14 cellular contexts compared by ENCODE assay signal in the genomic region with DNA sequence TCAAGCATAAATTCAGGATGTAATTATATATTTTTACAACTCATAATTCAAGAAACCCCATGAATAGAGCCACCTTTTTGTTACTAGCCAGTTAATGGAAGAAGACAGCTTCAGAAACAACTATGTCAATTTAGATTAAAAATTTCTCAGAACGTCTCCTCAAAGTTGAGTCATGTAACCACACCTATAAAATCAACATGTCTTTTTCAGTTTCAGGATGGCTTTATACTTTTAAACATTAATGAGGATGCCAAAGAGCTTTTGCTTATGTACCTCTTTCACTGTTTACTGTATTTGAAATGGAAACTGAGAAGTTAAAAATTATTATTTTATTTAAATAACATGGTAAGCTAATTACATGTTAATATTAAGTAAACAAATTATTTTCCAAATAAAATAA.
"Had no signal": no experiment of that assay in that cellular context is flagged by ENCODE, and none has a peak within 500 bp of the region (broad histone marks: within the 10 kb centered on the region; RNA-seq: fewer than 3 reads in every experiment).

No MANE protein-coding gene starts in this region.

- DNase-seq: activated CD4-positive, alpha-beta memory T cell treated with anti-CD3 and anti-CD28 coated beads, Interleukin-2, amount 10 ng/mL, durations not matched to agents 7 days and 5 days; activated CD4-positive, alpha-beta T cell treated with anti-CD3 and anti-CD28 coated beads for 36 hours; activated naive CD4-positive, alpha-beta T cell treated with anti-CD3 and anti-CD28 coated beads, Interleukin-2, amount 10 ng/mL, durations not matched to agents 7 days and 5 days; activated T-cell treated with anti-CD3 and anti-CD28 coated beads, Interleukin-2, amount 50 U/mL, for 24 hours; erythroblast; naive B cell had no signal

- FAIRE-seq: astrocyte, islet of Langerhans had no signal

- H3K27me3 ChIP-seq: neural progenitor cell, suprapubic skin, upper lobe of left lung had no signal

- H3K36me3 ChIP-seq: neural progenitor cell, suprapubic skin, upper lobe of left lung had no signal

- H3K4me1 ChIP-seq: neural progenitor cell, psoas muscle, suprapubic skin, upper lobe of left lung had no signal

- H3K4me3 ChIP-seq: neural progenitor cell, psoas muscle, suprapubic skin, upper lobe of left lung had no signal

- H3K27ac ChIP-seq: neural progenitor cell, psoas muscle, suprapubic skin, upper lobe of left lung had no signal

- ATAC-seq: activated CD4-positive, alpha-beta T cell treated with anti-CD3 and anti-CD28 coated beads for 36 hours; left lobe of liver; psoas muscle; sciatic nerve had no signal
